Comparison of ENCODE assay signal across 17 cellular contexts in genomic region chr6:44110966-44111365, GRCh38. TPM values are rescaled to one million over a fixed set of nuclear protein-coding genes. Genes with fewer than 3 reads are reported as not detected.
DNase-seq lines count a peak whose midpoint lies in the region; ATAC-seq and TF ChIP-seq lines count a peak whose summit lies in the region.
"Had no signal": no experiment of that assay in that cellular context is flagged by ENCODE, and none has a peak within 500 bp of the region (broad histone marks: within the 10 kb centered on the region; RNA-seq: fewer than 3 reads in every experiment).

No MANE protein-coding gene starts in this region.

- H3K27ac Mint-ChIP-seq in effector memory CD8-positive, alpha-beta T cell = peak overlapping the region; percentile 26 to 65

- no peak for TF ChIP-seq RAD21 in HCT116 (IDR thresholded peaks at IDR 0.05; ENCODE audit: low read depth)

- CTCF ChIA-PET in HCT116 (lab: Charles Lee) = interaction anchor here (1.1 kb wide), 1 partner anchor 127 kb away, joined by 3 read pairs; no protein-coding TSS in a partner anchor

- TF ChIP-seq CTCF in cardiac muscle cell (IDR thresholded peaks at IDR 0.05; ENCODE audit: low read depth, low read length) = no peak
- no peak for TF ChIP-seq CTCF in HCT116 (IDR thresholded peaks at IDR 0.05 in 2 of 3, conservative IDR thresholded peaks at IDR 0.05 in 1 of 3; ENCODE audit: borderline replicate concordance in 1 of 3, insufficient read depth in 1 of 3, low read depth in 2 of 3, low read length in 2 of 3)
- no peak for TF ChIP-seq CTCF in psoas muscle (IDR thresholded peaks at IDR 0.05)

- no peaks in the 10 kb centered on the region for H3K9me3 ChIP-seq in cardiac muscle cell (ENCODE audit: low read depth)
- H3K9me3 ChIP-seq in HCT116 (ENCODE audit: control insufficient read depth in 1 of 2, insufficient read depth in 1 of 2, low read depth in 1 of 2, low read length in 2 of 2) = no peaks in the 10 kb centered on the region
- no peaks in the 10 kb centered on the region for H3K9me3 ChIP-seq in psoas muscle
- H3K9me3 ChIP-seq: BLaER1 treated with 17β-estradiol and CSF1 and Interleukin-3, amounts not matched to agents 10 nM and 100 nM had no signal

- no peak overlapping the region for H3K4me2 ChIP-seq in HCT116 (ENCODE audit: low read length)
- H3K4me2 ChIP-seq: BLaER1 treated with 17β-estradiol and CSF1 and Interleukin-3, amounts not matched to agents 10 nM and 100 nM had no signal

- H2AFZ ChIP-seq in HCT116 (ENCODE audit: low read depth, low read length, poor library complexity, severe bottlenecking) = no peak overlapping the region

- no peaks in the 10 kb centered on the region for H3K27me3 ChIP-seq in cardiac muscle cell
- no peaks in the 10 kb centered on the region for H3K27me3 ChIP-seq in HCT116 (ENCODE audit: insufficient read depth, low read length)
- no peaks in the 10 kb centered on the region for H3K27me3 ChIP-seq in psoas muscle (ENCODE audit: insufficient read depth in 3 of 3, low read length in 2 of 3)
- H3K27me3 ChIP-seq: BLaER1 treated with 17β-estradiol and CSF1 and Interleukin-3, amounts not matched to agents 10 nM and 100 nM had no signal

- no peaks in the 10 kb centered on the region for H3K9me3 Mint-ChIP-seq in effector memory CD8-positive, alpha-beta T cell

- 90 to 96% (median 92%) methylated on average over 3 of the region's 3 CpGs for WGBS in psoas muscle, 3 donors

- H3K4me1 ChIP-seq in cardiac muscle cell (ENCODE audit: low read depth) (peaks cover 4% of the 10 kb centered on the region), HCT116 (ENCODE audit: control insufficient read depth in 1 of 2, insufficient read depth in 2 of 2, low read length in 2 of 2) (no peaks in the 10 kb centered on the region), psoas muscle (peaks cover 78% of the 10 kb centered on the region)

- H3K4me3 ChIP-seq in cardiac muscle cell (no peak overlapping the region), HCT116 (replicated peaks in 1 of 2; ENCODE audit: low read depth in 1 of 2, low read length in 2 of 2) (no peak overlapping the region), psoas muscle (peak overlapping the region; percentile 2)
- H3K4me3 ChIP-seq: BLaER1 treated with 17β-estradiol and CSF1 and Interleukin-3, amounts not matched to agents 10 nM and 100 nM; GM12878 had no signal

- no peak overlapping the region for H3K4me3 Mint-ChIP-seq in effector memory CD8-positive, alpha-beta T cell

- DNase-seq in cardiac muscle cell (ENCODE audit: low read depth in 1 of 2, low spot score in 1 of 2) (no peak), Right ventricle myocardium inferior (ENCODE audit: missing footprints) (no peak), HCT116 (ENCODE audit: low read depth, low spot score) (no peak), psoas muscle (no peak), NCI-H1105 (lab: John Stamatoyannopoulos, UW) (no peak), NCI-H510A (lab: John Stamatoyannopoulos, UW) (no peak)
- no peak for DNase-seq in effector memory CD8-positive, alpha-beta T cell
- no peak for DNase-seq in activated effector memory CD4-positive, alpha-beta T cell treated with Interleukin-2 at 50 U/mL for 16 hours
- DNase-seq: COR-L47; HCEC 1CT; NCI-H2107; NCI-H226; NCI-H526 treated with DMSO at 0.1 percent for 48 hours; NK-92 treated with Interleukin-12 subunit alpha and Interleukin-12 subunit beta, amount 100 ng/mL, for 24 hours had no signal

- H3K79me2 ChIP-seq in HCT116 (ENCODE audit: insufficient read depth, low read length) = peaks cover 67% of the 10 kb centered on the region

- H3K27ac ChIP-seq in cardiac muscle cell (peak overlapping the region; percentile 82), HCT116 (ENCODE audit: low read depth, low read length) (no peak overlapping the region), psoas muscle (peak overlapping the region; percentile 99)
- H3K27ac ChIP-seq: BLaER1 treated with 17β-estradiol and CSF1 and Interleukin-3, amounts not matched to agents 10 nM and 100 nM had no signal

- POLR2A ChIA-PET in HCT116 (lab: Charles Lee) = no interaction called here

- no peak for ATAC-seq in Right ventricle myocardium inferior
- no peak for ATAC-seq in HCT116
- ATAC-seq in effector memory CD8-positive, alpha-beta T cell (replicated peaks) = no peak
- ATAC-seq in psoas muscle = no peak
- ATAC-seq: GM12878 had no signal

- intact Hi-C loops in Right ventricle myocardium inferior (cut with DNase I) (no loop called here), HCT116 (cut with micrococcal nuclease) (no loop called here), psoas muscle (cut with DNase I) (no loop called here)

- H3K9me2 ChIP-seq in HCT116 (ENCODE audit: insufficient read depth) = no peaks in the 10 kb centered on the region

- no peaks in the 10 kb centered on the region for H3K27me3 Mint-ChIP-seq in effector memory CD8-positive, alpha-beta T cell

- H3K36me3 ChIP-seq in cardiac muscle cell = peaks cover 23% of the 10 kb centered on the region
- peaks cover 34 to 63% of the 10 kb centered on the region in 2 experiments for H3K36me3 ChIP-seq in HCT116 (ENCODE audit: control insufficient read depth in 1 of 2, insufficient read depth in 2 of 2, low read length in 2 of 2)
- peaks cover 5 to 59% of the 10 kb centered on the region in 2 donors for H3K36me3 ChIP-seq in psoas muscle (ENCODE audit: insufficient read depth in 1 of 2, low read depth in 1 of 2)

- RAD21 ChIA-PET in HCT116 (lab: Charles Lee; ENCODE audit: low non-redundant PET in 1 of 2, low total read pairs in 2 of 2, uncharacterized antibody in 2 of 2, unreplicated experiment in 2 of 2) = interaction anchor here in 1 of 2 experiments (2.3 kb wide), 1 partner anchor 14 kb away, joined by 5 read pairs; no protein-coding TSS in a partner anchor

- TF ChIP-seq POLR2A in HCT116 (IDR thresholded peaks at IDR 0.05; ENCODE audit: borderline replicate concordance, extremely low read depth, insufficient read depth, insufficient read length) = no peak

- H4K20me1 ChIP-seq in HCT116 (ENCODE audit: insufficient read depth) = no peaks in the 10 kb centered on the region

- TSS peak; percentile 14 for BruUV-seq in HCT116 (replicated peaks; lab: Mats Ljungman, UMichigan)

- no peak overlapping the region for H3K9ac ChIP-seq in HCT116 (ENCODE audit: low read length)
- H3K9ac ChIP-seq: BLaER1 treated with 17β-estradiol and CSF1 and Interleukin-3, amounts not matched to agents 10 nM and 100 nM had no signal

- H3K4me1 Mint-ChIP-seq in effector memory CD8-positive, alpha-beta T cell (ENCODE audit: low read depth in 2 of 2) = peaks cover 16 to 21% of the 10 kb centered on the region in 2 donors

- H3K36me3 Mint-ChIP-seq in effector memory CD8-positive, alpha-beta T cell (ENCODE audit: insufficient read depth) = peaks cover 36% of the 10 kb centered on the region

TF ChIP-seq in HCT116, 20 proteins besides CTCF, POLR2A, EP300 and RAD21 (continues in another document):
- TF ChIP-seq ZBTB33 (IDR thresholded peaks at IDR 0.05; ENCODE audit: extremely low read depth, insufficient replicate concordance, low read length) = no peak
- no peak for TF ChIP-seq JUND (IDR thresholded peaks at IDR 0.05)
- no peak for TF ChIP-seq EZH2phosphoT487 (IDR thresholded peaks at IDR 0.05; ENCODE audit: borderline replicate concordance)
- no peak for TF ChIP-seq CEBPB (IDR thresholded peaks at IDR 0.05; ENCODE audit: low read depth)

RNA-seq across cellular contexts. Expression of gene MRPL14, which starts 16.3 kb away (rescaled TPM):
- total RNA-seq in cardiac muscle cell (66.4 and 78.8 TPM in 2 replicates), Right ventricle myocardium inferior (41.7 TPM), HCT116 (2021; ENCODE audit: unreplicated experiment) (69.6 TPM), psoas muscle (100 to 1,000 TPM in 3 of 4 donors, 10 to 100 TPM in 1; 62.3 to 177 (median 113) TPM)
- polyA plus RNA-seq in cardiac muscle cell (130 and 165 TPM in 2 replicates), psoas muscle (100 to 1,000 TPM; 166 to 308 (median 197) TPM)
- 64.7 and 76.7 TPM in 2 replicates for polyA plus RNA-seq in HCT116 (2012)

RNA-seq across cellular contexts. Expression of gene TMEM63B, which starts 16.4 kb away (rescaled TPM):
- total RNA-seq in cardiac muscle cell (52.4 and 57.3 TPM in 2 replicates), Right ventricle myocardium inferior (44.5 TPM), HCT116 (2021; ENCODE audit: unreplicated experiment) (58.2 TPM), psoas muscle (100 to 1,000 TPM in 1 of 4 donors, 10 to 100 TPM in 3; 32.7 to 121 (median 40.3) TPM)
- polyA plus RNA-seq in cardiac muscle cell (51.7 and 54.2 TPM in 2 replicates), psoas muscle (10 to 100 TPM; 23.5 to 39.2 (median 27.9) TPM)
- polyA plus RNA-seq in HCT116 (2012) = 49.8 and 55.4 TPM in 2 replicates

RNA-seq across cellular contexts. Expression of gene CAPN11, which starts 47.7 kb away (rescaled TPM):
- total RNA-seq in cardiac muscle cell (not detected in 2 replicates), Right ventricle myocardium inferior (0.27 TPM), HCT116 (2021; ENCODE audit: unreplicated experiment) (not detected), psoas muscle (under 1 TPM in 1 of 4 donors, not detected in 3; 0.32 TPM)
- polyA plus RNA-seq in cardiac muscle cell (not detected in 2 replicates), psoas muscle (under 1 TPM; 0.05 to 0.16 (median 0.11) TPM)
- 0.05 TPM in 1 of 2 replicates, not detected in the other for polyA plus RNA-seq in HCT116 (2012)
- total RNA-seq: A172 had no signal
